Comparison of ENCODE assay signal across 2 cellular contexts in the genomic region with DNA sequence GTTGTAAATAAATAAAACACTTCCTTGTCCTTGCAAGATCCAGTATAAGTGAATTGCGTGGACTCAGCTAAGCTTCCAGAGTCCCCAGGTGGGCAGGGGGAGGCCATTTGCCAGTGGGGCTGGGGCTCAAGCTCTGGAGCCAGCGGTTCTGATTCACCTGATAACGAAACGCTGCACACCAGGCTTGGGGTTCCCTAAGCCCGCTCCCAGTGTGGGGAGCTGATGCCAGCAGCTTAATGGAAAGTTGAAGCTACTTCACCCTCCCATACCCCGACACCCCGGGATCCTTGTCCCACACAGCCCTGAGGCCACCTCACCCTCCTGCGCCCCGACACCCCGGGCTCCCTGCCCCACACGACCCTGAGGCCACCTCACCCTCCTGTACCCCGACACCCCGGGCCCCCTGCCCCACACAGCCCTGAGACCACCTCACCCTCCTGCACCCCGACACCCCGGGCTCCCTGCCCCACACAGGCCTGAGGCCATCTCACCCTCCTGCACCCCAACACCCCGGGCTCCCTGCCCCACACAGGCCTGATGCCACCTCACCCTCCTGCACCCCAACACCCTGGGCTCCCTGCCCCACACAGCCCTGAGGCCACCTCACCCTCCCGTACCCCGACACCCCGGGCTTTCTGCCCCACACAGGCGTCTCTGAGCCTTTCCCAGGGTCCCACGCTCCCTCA.
A peak's percentile ranks its signal among the peaks of the same experiment; 100 is the strongest.
TF ChIP-seq lines count a peak whose summit lies in the region.

No MANE protein-coding gene starts in this region.

TF ChIP-seq in HEK293, 187 proteins besides CTCF, POLR2A, EP300 and RAD21:
- 0 out of 2 replicates have a peak, but pooled peaks have one; percentile 13 for TF ChIP-seq FEZF1 (tag by site-specific recombination; IDR thresholded peaks at IDR 0.05)
- no peak for TF ChIP-seq YY1 (tag by site-specific recombination; IDR thresholded peaks at IDR 0.05)
- TF ChIP-seq ZBTB17 (tag by site-specific recombination; IDR thresholded peaks at IDR 0.05): no peak
- TF ChIP-seq, protein P1, sequence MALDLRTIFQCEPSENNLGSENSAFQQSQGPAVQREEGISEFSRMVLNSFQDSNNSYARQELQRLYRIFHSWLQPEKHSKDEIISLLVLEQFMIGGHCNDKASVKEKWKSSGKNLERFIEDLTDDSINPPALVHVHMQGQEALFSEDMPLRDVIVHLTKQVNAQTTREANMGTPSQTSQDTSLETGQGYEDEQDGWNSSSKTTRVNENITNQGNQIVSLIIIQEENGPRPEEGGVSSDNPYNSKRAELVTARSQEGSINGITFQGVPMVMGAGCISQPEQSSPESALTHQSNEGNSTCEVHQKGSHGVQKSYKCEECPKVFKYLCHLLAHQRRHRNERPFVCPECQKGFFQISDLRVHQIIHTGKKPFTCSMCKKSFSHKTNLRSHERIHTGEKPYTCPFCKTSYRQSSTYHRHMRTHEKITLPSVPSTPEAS (tag by site-specific recombination; IDR thresholded peaks at IDR 0.05): no peak

TF ChIP-seq in K562, 482 proteins besides CTCF, POLR2A, EP300 and RAD21:
- TF ChIP-seq CEBPB (tag; IDR thresholded peaks at IDR 0.05) (no peak), CBFA2T3 (IDR thresholded peaks at IDR 0.05) (0 out of 2 replicates have a peak, but pooled peaks have one; percentile 1), ZNF830 (CRISPR knock-in tag; IDR thresholded peaks at IDR 0.05) (no peak), LEF1 (IDR thresholded peaks at IDR 0.05) (0 out of 2 replicates have a peak, but pooled peaks have one; percentile 5), ESRRA (IDR thresholded peaks at IDR 0.05; ENCODE audit: borderline replicate concordance, low read depth) (no peak), NUFIP1 (IDR thresholded peaks at IDR 0.05; ENCODE audit: partially characterized antibody) (no peak)
